In the genomic region with DNA sequence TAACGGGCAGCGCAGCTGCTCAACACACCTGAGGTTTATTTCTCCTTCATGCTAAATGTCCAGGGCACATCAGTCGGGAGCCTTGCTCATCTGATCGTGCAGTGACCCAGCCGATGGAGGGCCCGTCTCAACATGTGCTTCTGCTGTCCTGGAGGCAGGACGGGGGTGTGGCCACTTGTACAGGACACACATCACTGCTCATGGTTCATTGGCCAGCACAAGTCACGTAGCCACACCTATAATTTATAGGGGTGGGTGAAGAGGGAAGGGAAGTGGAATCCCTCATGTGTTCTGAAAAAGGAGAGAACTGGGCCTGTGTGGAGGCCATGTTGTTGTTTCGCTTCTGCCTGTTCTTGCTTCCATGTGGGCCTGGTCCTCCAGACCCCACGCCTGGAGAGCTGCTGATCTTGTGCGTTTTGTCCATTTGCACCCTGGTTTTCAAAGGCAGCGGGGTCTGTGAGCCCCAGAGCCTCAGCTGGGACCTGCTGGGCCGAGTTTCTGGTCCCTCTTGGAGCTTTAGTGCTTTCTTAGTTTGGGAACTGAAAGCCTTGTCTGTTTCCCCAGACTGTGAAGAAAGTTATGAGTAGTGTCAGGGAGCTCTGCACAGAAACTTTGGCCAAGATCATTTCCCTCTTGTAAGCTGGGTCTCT, we compare ENCODE assay signal across 7 cellular contexts.
DNase-seq lines count a peak whose midpoint lies in the region; ATAC-seq and TF ChIP-seq lines count a peak whose summit lies in the region.

No MANE protein-coding gene starts in this region.

- POLR2A ChIA-PET in WTC11 (lab: Charles Lee), result no interaction called here

- ATAC-seq in GM19372 (IDR thresholded peaks at IDR 0.05; ENCODE audit: low read depth, unreplicated experiment) (peak; percentile 86), HG03103 (IDR thresholded peaks at IDR 0.05; ENCODE audit: low read depth, unreplicated experiment) (peak; percentile 84), WTC11 (peak; percentile 85)

- no peak overlapping the region for H3K27ac ChIP-seq in trophoblast cell (ENCODE audit: low read depth, low read length)

- H3K27me3 ChIP-seq in trophoblast cell (ENCODE audit: insufficient read depth, low read length), result no peaks in the 10 kb centered on the region

- no peak overlapping the region for H2BK5ac ChIP-seq in trophoblast cell (ENCODE audit: low read depth, low read length, poor library complexity)

- peaks cover 0 to 4% of the 10 kb centered on the region in 2 experiments for H3K36me3 ChIP-seq in trophoblast cell (ENCODE audit: control insufficient read depth in 1 of 2, insufficient read depth in 2 of 2, low read length in 2 of 2)

- peaks cover 23% of the 10 kb centered on the region for H3K4me1 Mint-ChIP-seq in WTC11

- H2AK5ac ChIP-seq in trophoblast cell (ENCODE audit: low read length), result no peak overlapping the region

- WGBS in trophoblast cell (ENCODE audit: extremely low coverage, insufficient coverage, insufficient read length), result no CpG with 5 or more reads among the region's 13 CpGs

- H2BK120ac ChIP-seq in trophoblast cell (ENCODE audit: insufficient read depth, low read length, poor library complexity), result no peak overlapping the region

- no peaks in the 10 kb centered on the region for H3K9me3 Mint-ChIP-seq in WTC11

- H3K14ac ChIP-seq in trophoblast cell (ENCODE audit: low read length), result no peak overlapping the region

- no peak overlapping the region for H2AFZ ChIP-seq in trophoblast cell (ENCODE audit: insufficient read depth, low read length, poor library complexity)

- H3K23ac ChIP-seq in trophoblast cell (ENCODE audit: low read length), result no peak overlapping the region

- no peaks in the 10 kb centered on the region for H3K9me3 ChIP-seq in trophoblast cell (ENCODE audit: insufficient read depth, low read depth, low read length)

- H3K27ac Mint-ChIP-seq in WTC11, result peak overlapping the region; percentile 93

- peaks cover 16 to 23% of the 10 kb centered on the region in 2 experiments for H3K4me1 ChIP-seq in trophoblast cell (ENCODE audit: control insufficient read depth in 1 of 2, insufficient read depth in 2 of 2, low read length in 2 of 2)

- no peak overlapping the region for H3K4me2 ChIP-seq in trophoblast cell (ENCODE audit: low read length)

- H4K12ac ChIP-seq in trophoblast cell (ENCODE audit: low read depth, low read length), result no peak overlapping the region

- no peak overlapping the region for H2BK12ac ChIP-seq in trophoblast cell (ENCODE audit: low read length)

- H3K27me3 Mint-ChIP-seq in WTC11 (ENCODE audit: low read depth), result no peaks in the 10 kb centered on the region

- H3K79me1 ChIP-seq in trophoblast cell (ENCODE audit: low read length), result no peaks in the 10 kb centered on the region

- no peak overlapping the region for H4K8ac ChIP-seq in trophoblast cell (ENCODE audit: low read depth, low read length)

- no peak overlapping the region for H3K4me3 ChIP-seq in trophoblast cell (ENCODE audit: low read depth, low read length)

- CTCF ChIA-PET in WTC11 (lab: Charles Lee), result no interaction called here

- H3K9ac ChIP-seq in trophoblast cell (ENCODE audit: low read length), result no peak overlapping the region

- no peak for DNase-seq in WTC11 (ENCODE audit: low spot score)
- DNase-seq in trophoblast cell, result no peak
- no peak for DNase-seq in activated CD8-positive, alpha-beta memory T cell treated with anti-CD3 and anti-CD28 coated beads for 24 hours
- DNase-seq in activated T-cell treated with anti-CD3 and anti-CD28 coated beads, Interleukin-2, amount 50 U/mL, for 1 hour, result no peak
- DNase-seq in RPMI8226, result no peak

- TF ChIP-seq CTCF in WTC11 (IDR thresholded peaks at IDR 0.05), result no peak

- peak overlapping the region; percentile 50 for H3K4ac ChIP-seq in trophoblast cell (ENCODE audit: low read depth, low read length)

- peak overlapping the region; percentile 19 for H4K91ac ChIP-seq in trophoblast cell (ENCODE audit: low read depth, low read length)

- H3K36me3 Mint-ChIP-seq in WTC11, result peaks cover 3% of the 10 kb centered on the region; the same call in 1 of the 2 replicates

- H3K4me3 Mint-ChIP-seq in WTC11, result no peak overlapping the region

- H3K79me2 ChIP-seq in trophoblast cell (ENCODE audit: control insufficient read depth, insufficient read depth, low read length, poor library complexity), result peaks cover 16% of the 10 kb centered on the region

- peak overlapping the region; percentile 44 for H3K18ac ChIP-seq in trophoblast cell (ENCODE audit: low read length)

TF ChIP-seq in WTC11, 78 proteins besides CTCF, POLR2A, EP300 and RAD21 (continues in another document):
- TF ChIP-seq, protein P1, sequence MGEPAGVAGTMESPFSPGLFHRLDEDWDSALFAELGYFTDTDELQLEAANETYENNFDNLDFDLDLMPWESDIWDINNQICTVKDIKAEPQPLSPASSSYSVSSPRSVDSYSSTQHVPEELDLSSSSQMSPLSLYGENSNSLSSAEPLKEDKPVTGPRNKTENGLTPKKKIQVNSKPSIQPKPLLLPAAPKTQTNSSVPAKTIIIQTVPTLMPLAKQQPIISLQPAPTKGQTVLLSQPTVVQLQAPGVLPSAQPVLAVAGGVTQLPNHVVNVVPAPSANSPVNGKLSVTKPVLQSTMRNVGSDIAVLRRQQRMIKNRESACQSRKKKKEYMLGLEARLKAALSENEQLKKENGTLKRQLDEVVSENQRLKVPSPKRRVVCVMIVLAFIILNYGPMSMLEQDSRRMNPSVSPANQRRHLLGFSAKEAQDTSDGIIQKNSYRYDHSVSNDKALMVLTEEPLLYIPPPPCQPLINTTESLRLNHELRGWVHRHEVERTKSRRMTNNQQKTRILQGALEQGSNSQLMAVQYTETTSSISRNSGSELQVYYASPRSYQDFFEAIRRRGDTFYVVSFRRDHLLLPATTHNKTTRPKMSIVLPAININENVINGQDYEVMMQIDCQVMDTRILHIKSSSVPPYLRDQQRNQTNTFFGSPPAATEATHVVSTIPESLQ (CRISPR knock-in tag; IDR thresholded peaks at IDR 0.05), result no peak
- TF ChIP-seq SMAD4 (CRISPR knock-in tag; IDR thresholded peaks at IDR 0.05) (no peak), PRRX2 (CRISPR knock-in tag; IDR thresholded peaks at IDR 0.05) (no peak), ZNF317 (CRISPR knock-in tag; IDR thresholded peaks at IDR 0.05; ENCODE audit: borderline replicate concordance, low read depth) (no peak), GRHL2 (CRISPR knock-in tag; IDR thresholded peaks at IDR 0.05; ENCODE audit: insufficient replicate concordance, severe bottlenecking) (no peak), NR3C1 (CRISPR knock-in tag; conservative IDR thresholded peaks at IDR 0.05; ENCODE audit: low read depth) (no peak), ETV6 (CRISPR knock-in tag; IDR thresholded peaks at IDR 0.05) (no peak), FOXK1 (CRISPR knock-in tag; IDR thresholded peaks at IDR 0.05) (no peak)
- TF ChIP-seq, protein P2, sequence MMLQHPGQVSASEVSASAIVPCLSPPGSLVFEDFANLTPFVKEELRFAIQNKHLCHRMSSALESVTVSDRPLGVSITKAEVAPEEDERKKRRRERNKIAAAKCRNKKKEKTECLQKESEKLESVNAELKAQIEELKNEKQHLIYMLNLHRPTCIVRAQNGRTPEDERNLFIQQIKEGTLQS (CRISPR knock-in tag; conservative IDR thresholded peaks at IDR 0.05), result no peak
- TF ChIP-seq, protein P3, sequence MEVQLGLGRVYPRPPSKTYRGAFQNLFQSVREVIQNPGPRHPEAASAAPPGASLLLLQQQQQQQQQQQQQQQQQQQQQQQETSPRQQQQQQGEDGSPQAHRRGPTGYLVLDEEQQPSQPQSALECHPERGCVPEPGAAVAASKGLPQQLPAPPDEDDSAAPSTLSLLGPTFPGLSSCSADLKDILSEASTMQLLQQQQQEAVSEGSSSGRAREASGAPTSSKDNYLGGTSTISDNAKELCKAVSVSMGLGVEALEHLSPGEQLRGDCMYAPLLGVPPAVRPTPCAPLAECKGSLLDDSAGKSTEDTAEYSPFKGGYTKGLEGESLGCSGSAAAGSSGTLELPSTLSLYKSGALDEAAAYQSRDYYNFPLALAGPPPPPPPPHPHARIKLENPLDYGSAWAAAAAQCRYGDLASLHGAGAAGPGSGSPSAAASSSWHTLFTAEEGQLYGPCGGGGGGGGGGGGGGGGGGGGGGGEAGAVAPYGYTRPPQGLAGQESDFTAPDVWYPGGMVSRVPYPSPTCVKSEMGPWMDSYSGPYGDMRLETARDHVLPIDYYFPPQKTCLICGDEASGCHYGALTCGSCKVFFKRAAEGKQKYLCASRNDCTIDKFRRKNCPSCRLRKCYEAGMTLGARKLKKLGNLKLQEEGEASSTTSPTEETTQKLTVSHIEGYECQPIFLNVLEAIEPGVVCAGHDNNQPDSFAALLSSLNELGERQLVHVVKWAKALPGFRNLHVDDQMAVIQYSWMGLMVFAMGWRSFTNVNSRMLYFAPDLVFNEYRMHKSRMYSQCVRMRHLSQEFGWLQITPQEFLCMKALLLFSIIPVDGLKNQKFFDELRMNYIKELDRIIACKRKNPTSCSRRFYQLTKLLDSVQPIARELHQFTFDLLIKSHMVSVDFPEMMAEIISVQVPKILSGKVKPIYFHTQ (CRISPR knock-in tag; IDR thresholded peaks at IDR 0.05), result no peak
- TF ChIP-seq, protein P4, sequence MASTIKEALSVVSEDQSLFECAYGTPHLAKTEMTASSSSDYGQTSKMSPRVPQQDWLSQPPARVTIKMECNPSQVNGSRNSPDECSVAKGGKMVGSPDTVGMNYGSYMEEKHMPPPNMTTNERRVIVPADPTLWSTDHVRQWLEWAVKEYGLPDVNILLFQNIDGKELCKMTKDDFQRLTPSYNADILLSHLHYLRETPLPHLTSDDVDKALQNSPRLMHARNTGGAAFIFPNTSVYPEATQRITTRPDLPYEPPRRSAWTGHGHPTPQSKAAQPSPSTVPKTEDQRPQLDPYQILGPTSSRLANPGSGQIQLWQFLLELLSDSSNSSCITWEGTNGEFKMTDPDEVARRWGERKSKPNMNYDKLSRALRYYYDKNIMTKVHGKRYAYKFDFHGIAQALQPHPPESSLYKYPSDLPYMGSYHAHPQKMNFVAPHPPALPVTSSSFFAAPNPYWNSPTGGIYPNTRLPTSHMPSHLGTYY (CRISPR knock-in tag; IDR thresholded peaks at IDR 0.05), result no peak
